Comparison of ENCODE assay signal across 17 cellular contexts in the genomic region with DNA sequence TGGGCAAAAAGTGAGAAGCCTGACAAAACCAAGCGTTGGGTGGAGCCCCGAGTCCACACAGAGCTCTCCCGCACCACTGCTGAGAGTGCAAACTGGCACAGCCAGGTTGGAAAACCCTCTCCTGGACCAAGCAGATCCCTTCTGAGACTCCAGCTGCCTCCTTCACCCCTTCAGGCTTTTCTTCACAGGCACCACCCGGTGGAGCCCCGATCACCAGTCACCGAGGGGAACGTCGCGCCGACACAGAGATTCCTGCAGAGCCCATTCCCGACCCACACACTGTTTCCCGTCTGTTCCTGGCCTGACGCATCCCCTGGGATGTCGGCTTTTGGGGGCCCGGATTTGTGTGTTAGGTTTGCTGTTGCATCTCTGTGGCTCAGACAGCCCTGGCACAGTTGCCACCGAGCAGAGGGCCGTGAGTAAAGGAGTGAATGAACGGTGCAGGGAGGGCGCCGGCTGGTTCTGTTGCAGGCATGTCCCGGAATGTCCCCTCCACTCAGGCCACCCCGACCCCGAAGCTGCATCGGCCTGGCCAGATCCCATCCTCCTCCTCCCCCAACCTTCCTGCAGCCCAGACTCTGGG.
"Had no signal": no experiment of that assay in that cellular context is flagged by ENCODE, and none has a peak within 500 bp of the region (broad histone marks: within the 10 kb centered on the region; RNA-seq: fewer than 3 reads in every experiment).

No MANE protein-coding gene starts in this region.

- ATAC-seq: naive thymus-derived CD4-positive, alpha-beta T cell; pancreas; stimulated activated naive CD8-positive, alpha-beta T cell treated with anti-CD3 and anti-CD28 coated beads, Interleukin-15, Interleukin-2, amounts not matched to agents 100 U/mL and 50 U/mL, for 24 hours had no signal

- H3K9me3 Mint-ChIP-seq: activated naive CD8-positive, alpha-beta T cell treated with anti-CD3 and anti-CD28 coated beads for 36 hours had no signal

- H3K27ac Mint-ChIP-seq: activated naive CD8-positive, alpha-beta T cell treated with anti-CD3 and anti-CD28 coated beads for 36 hours; naive thymus-derived CD4-positive, alpha-beta T cell had no signal

- H3K27me3 Mint-ChIP-seq: activated naive CD8-positive, alpha-beta T cell treated with anti-CD3 and anti-CD28 coated beads for 36 hours had no signal

- DNase-seq: activated CD4-positive, alpha-beta T cell treated with anti-CD3 and anti-CD28 coated beads, Interleukin-2, amount 50 U/mL, for 1 hour; activated CD8-positive, alpha-beta memory T cell treated with anti-CD3 and anti-CD28 coated beads, Interleukin-2, amount 50 U/mL, for 48 hours; activated naive CD8-positive, alpha-beta T cell treated with anti-CD3 and anti-CD28 coated beads for 36 hours; amniotic stem cell; foreskin fibroblast; mesendoderm; naive thymus-derived CD4-positive, alpha-beta T cell; stimulated activated CD4-positive, alpha-beta T cell treated with anti-CD3 and anti-CD28 coated beads, Interleukin-2, amount 100 ng/mL, for 24 hours; stimulated activated naive CD8-positive, alpha-beta T cell treated with anti-CD3 and anti-CD28 coated beads, Interleukin-15, Interleukin-2, amounts not matched to agents 100 U/mL and 50 U/mL, for 24 hours; substantia nigra; T-helper 1 cell; T-helper 9 cell; transverse colon had no signal

- H3K4me1 Mint-ChIP-seq: activated naive CD8-positive, alpha-beta T cell treated with anti-CD3 and anti-CD28 coated beads for 36 hours; naive thymus-derived CD4-positive, alpha-beta T cell had no signal

- H3K27ac ChIP-seq: cardiac muscle cell, epithelial cell of prostate, hepatocyte, pancreas, transverse colon had no signal

- H3K4me3 ChIP-seq: cardiac muscle cell, hepatocyte, pancreas, transverse colon had no signal

- H3K36me3 ChIP-seq: cardiac muscle cell, pancreas, transverse colon had no signal

- H3K36me3 Mint-ChIP-seq: activated naive CD8-positive, alpha-beta T cell treated with anti-CD3 and anti-CD28 coated beads for 36 hours; naive thymus-derived CD4-positive, alpha-beta T cell had no signal

- H3K4me3 Mint-ChIP-seq: activated naive CD8-positive, alpha-beta T cell treated with anti-CD3 and anti-CD28 coated beads for 36 hours; naive thymus-derived CD4-positive, alpha-beta T cell had no signal

- H3K4me1 ChIP-seq: pancreas had no signal

- H3K9me3 ChIP-seq: pancreas, transverse colon had no signal

- H3K27me3 ChIP-seq: cardiac muscle cell, hepatocyte, pancreas, transverse colon had no signal
